8 cellular contexts compared by ENCODE assay signal in the genomic region with DNA sequence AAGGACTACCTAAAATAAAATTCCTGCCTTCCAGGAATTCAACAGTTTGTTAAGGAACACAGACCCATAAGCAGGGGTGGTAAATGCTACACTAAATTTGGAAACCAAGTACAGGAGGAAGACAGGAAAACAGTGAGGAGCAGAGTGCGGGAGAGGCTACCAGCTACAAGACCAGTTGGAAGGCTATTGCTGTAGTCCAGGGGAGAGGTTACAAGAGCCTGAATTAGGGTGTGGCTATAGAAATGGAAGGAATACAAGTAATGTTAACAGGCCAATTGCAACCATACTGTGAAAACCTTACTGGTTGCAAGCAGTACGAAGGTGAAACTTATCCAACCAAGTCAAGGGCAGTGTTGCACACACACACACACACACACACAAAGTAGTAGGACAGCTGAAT.
DNase-seq lines count a peak whose midpoint lies in the region; TF ChIP-seq lines count a peak whose summit lies in the region.

No MANE protein-coding gene starts in this region.

- H3K36me3 Mint-ChIP-seq in activated T-cell treated with anti-CD3 and anti-CD28 coated beads, Interleukin-2, amount 50 U/mL, for 24 hours (ENCODE audit: low read depth), result peaks cover 32% of the 10 kb centered on the region

- H3K9me3 Mint-ChIP-seq in activated T-cell treated with anti-CD3 and anti-CD28 coated beads, Interleukin-2, amount 50 U/mL, for 24 hours, result no peaks in the 10 kb centered on the region

- H3K27me3 Mint-ChIP-seq in activated T-cell treated with anti-CD3 and anti-CD28 coated beads, Interleukin-2, amount 50 U/mL, for 24 hours, result peaks cover 8% of the 10 kb centered on the region

- no peak for DNase-seq in activated T-cell treated with anti-CD3 and anti-CD28 coated beads, Interleukin-2, amount 50 U/mL, for 24 hours
- DNase-seq in activated T-cell treated with anti-CD3 and anti-CD28 coated beads, Interleukin-2, amount 50 U/mL, for 1 hour, result no peak
- no peak for DNase-seq in ecto neural progenitor cell (ENCODE audit: low spot score)
- DNase-seq in HuH-7.5 (ENCODE audit: low spot score), result no peak
- DNase-seq in NCI-H187 (lab: John Stamatoyannopoulos, UW), result no peak

- no peak for TF ChIP-seq CTCF in VCaP (conservative IDR thresholded peaks at IDR 0.05)

- H3K36me3 ChIP-seq in iPS-15b (ENCODE audit: control insufficient read depth, insufficient read depth, low read length) (no peaks in the 10 kb centered on the region), stomach smooth muscle (ENCODE audit: control insufficient read depth in 2 of 2, insufficient read depth in 2 of 2, low read length in 2 of 2) (no peaks in the 10 kb centered on the region)

- no peak overlapping the region for H3K27ac Mint-ChIP-seq in activated T-cell treated with anti-CD3 and anti-CD28 coated beads, Interleukin-2, amount 50 U/mL, for 24 hours

- H3K4me1 Mint-ChIP-seq in activated T-cell treated with anti-CD3 and anti-CD28 coated beads, Interleukin-2, amount 50 U/mL, for 24 hours (ENCODE audit: low read depth), result peaks cover 31% of the 10 kb centered on the region

- H3K4me3 ChIP-seq in iPS-15b (ENCODE audit: low read depth, low read length) (peak overlapping the region; percentile 66), stomach smooth muscle (ENCODE audit: low read length in 2 of 2) (peak overlapping the region; percentile 94 to 99)

- H3K9me3 ChIP-seq in iPS-15b (ENCODE audit: control insufficient read depth, insufficient read depth, low read length) (no peaks in the 10 kb centered on the region), stomach smooth muscle (ENCODE audit: control insufficient read depth in 2 of 2, low read length in 2 of 2) (no peaks in the 10 kb centered on the region)

- H3K4me1 ChIP-seq in iPS-15b (ENCODE audit: control insufficient read depth, insufficient read depth, low read length) (peaks cover 9% of the 10 kb centered on the region), stomach smooth muscle (ENCODE audit: control insufficient read depth, insufficient read depth, low read length) (peaks cover 12% of the 10 kb centered on the region)

- H3K27me3 ChIP-seq in iPS-15b (ENCODE audit: control insufficient read depth, insufficient read depth, low read length) (peaks cover 20% of the 10 kb centered on the region), stomach smooth muscle (ENCODE audit: control insufficient read depth in 1 of 2, insufficient read depth in 2 of 2, low read length in 2 of 2) (peaks cover 0 to 7% of the 10 kb centered on the region in 2 donors)

- H3K27ac ChIP-seq in VCaP (peak overlapping the region; percentile 96), stomach smooth muscle (ENCODE audit: low read length) (no peak overlapping the region)

- no peak overlapping the region for H3K9ac ChIP-seq in iPS-15b (ENCODE audit: low read depth, low read length)
- H3K9ac ChIP-seq in stomach smooth muscle (ENCODE audit: low read length in 2 of 2), result peak overlapping the region in 1 of 2 donors; percentile 90

- peak overlapping the region; percentile 95 for H3K4me3 Mint-ChIP-seq in activated T-cell treated with anti-CD3 and anti-CD28 coated beads, Interleukin-2, amount 50 U/mL, for 24 hours
